In genomic region chr4:2241410-2242353, GRCh38 we compare ENCODE assay signal across 1 cellular context.
TF ChIP-seq lines count a peak whose summit lies in the region.

A gene with protein sequence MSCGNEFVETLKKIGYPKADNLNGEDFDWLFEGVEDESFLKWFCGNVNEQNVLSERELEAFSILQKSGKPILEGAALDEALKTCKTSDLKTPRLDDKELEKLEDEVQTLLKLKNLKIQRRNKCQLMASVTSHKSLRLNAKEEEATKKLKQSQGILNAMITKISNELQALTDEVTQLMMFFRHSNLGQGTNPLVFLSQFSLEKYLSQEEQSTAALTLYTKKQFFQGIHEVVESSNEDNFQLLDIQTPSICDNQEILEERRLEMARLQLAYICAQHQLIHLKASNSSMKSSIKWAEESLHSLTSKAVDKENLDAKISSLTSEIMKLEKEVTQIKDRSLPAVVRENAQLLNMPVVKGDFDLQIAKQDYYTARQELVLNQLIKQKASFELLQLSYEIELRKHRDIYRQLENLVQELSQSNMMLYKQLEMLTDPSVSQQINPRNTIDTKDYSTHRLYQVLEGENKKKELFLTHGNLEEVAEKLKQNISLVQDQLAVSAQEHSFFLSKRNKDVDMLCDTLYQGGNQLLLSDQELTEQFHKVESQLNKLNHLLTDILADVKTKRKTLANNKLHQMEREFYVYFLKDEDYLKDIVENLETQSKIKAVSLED (minus strand): TSS chr4:2242121. CDS start chr4:2240946, 1,175 bp downstream.
Gene POLN (minus strand): TSS chr4:2242121. CDS start chr4:2229231, 12,890 bp downstream.

TF ChIP-seq in H1, 55 proteins besides CTCF, POLR2A, EP300 and RAD21 (continued from another document):
- TF ChIP-seq TAF1 (IDR thresholded peaks at IDR 0.05; ENCODE audit: low read depth, low read length) (peak; percentile 36; the same call in 1 of the 2 replicates), SUZ12 (IDR thresholded peaks at IDR 0.05; ENCODE audit: low read length) (no peak), ASH2L (IDR thresholded peaks at IDR 0.05; ENCODE audit: low read length) (peak; percentile 37), SAP30 (IDR thresholded peaks at IDR 0.05; ENCODE audit: insufficient read depth, insufficient replicate concordance, low read length) (peak; percentile 16), SIN3A (conservative IDR thresholded peaks at IDR 0.05 in 1 of 2, IDR thresholded peaks at IDR 0.05 in 1 of 2; ENCODE audit: low read depth in 1 of 2, low read length in 2 of 2) (peak in 1 of 2 experiments; percentile 76; a peak in 2 of 4 replicates), HDAC2 (IDR thresholded peaks at IDR 0.05; ENCODE audit: borderline replicate concordance in 1 of 2, low read depth in 2 of 2, low read length in 2 of 2) (peak in 1 of 2 experiments; percentile 80; a peak in 1 of 4 replicates), YY1 (IDR thresholded peaks at IDR 0.05; ENCODE audit: low read depth, low read length) (no peak)
- TF ChIP-seq, protein P1, sequence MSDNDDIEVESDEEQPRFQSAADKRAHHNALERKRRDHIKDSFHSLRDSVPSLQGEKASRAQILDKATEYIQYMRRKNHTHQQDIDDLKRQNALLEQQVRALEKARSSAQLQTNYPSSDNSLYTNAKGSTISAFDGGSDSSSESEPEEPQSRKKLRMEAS (IDR thresholded peaks at IDR 0.05) = peak; percentile 59
- TF ChIP-seq, protein P2, sequence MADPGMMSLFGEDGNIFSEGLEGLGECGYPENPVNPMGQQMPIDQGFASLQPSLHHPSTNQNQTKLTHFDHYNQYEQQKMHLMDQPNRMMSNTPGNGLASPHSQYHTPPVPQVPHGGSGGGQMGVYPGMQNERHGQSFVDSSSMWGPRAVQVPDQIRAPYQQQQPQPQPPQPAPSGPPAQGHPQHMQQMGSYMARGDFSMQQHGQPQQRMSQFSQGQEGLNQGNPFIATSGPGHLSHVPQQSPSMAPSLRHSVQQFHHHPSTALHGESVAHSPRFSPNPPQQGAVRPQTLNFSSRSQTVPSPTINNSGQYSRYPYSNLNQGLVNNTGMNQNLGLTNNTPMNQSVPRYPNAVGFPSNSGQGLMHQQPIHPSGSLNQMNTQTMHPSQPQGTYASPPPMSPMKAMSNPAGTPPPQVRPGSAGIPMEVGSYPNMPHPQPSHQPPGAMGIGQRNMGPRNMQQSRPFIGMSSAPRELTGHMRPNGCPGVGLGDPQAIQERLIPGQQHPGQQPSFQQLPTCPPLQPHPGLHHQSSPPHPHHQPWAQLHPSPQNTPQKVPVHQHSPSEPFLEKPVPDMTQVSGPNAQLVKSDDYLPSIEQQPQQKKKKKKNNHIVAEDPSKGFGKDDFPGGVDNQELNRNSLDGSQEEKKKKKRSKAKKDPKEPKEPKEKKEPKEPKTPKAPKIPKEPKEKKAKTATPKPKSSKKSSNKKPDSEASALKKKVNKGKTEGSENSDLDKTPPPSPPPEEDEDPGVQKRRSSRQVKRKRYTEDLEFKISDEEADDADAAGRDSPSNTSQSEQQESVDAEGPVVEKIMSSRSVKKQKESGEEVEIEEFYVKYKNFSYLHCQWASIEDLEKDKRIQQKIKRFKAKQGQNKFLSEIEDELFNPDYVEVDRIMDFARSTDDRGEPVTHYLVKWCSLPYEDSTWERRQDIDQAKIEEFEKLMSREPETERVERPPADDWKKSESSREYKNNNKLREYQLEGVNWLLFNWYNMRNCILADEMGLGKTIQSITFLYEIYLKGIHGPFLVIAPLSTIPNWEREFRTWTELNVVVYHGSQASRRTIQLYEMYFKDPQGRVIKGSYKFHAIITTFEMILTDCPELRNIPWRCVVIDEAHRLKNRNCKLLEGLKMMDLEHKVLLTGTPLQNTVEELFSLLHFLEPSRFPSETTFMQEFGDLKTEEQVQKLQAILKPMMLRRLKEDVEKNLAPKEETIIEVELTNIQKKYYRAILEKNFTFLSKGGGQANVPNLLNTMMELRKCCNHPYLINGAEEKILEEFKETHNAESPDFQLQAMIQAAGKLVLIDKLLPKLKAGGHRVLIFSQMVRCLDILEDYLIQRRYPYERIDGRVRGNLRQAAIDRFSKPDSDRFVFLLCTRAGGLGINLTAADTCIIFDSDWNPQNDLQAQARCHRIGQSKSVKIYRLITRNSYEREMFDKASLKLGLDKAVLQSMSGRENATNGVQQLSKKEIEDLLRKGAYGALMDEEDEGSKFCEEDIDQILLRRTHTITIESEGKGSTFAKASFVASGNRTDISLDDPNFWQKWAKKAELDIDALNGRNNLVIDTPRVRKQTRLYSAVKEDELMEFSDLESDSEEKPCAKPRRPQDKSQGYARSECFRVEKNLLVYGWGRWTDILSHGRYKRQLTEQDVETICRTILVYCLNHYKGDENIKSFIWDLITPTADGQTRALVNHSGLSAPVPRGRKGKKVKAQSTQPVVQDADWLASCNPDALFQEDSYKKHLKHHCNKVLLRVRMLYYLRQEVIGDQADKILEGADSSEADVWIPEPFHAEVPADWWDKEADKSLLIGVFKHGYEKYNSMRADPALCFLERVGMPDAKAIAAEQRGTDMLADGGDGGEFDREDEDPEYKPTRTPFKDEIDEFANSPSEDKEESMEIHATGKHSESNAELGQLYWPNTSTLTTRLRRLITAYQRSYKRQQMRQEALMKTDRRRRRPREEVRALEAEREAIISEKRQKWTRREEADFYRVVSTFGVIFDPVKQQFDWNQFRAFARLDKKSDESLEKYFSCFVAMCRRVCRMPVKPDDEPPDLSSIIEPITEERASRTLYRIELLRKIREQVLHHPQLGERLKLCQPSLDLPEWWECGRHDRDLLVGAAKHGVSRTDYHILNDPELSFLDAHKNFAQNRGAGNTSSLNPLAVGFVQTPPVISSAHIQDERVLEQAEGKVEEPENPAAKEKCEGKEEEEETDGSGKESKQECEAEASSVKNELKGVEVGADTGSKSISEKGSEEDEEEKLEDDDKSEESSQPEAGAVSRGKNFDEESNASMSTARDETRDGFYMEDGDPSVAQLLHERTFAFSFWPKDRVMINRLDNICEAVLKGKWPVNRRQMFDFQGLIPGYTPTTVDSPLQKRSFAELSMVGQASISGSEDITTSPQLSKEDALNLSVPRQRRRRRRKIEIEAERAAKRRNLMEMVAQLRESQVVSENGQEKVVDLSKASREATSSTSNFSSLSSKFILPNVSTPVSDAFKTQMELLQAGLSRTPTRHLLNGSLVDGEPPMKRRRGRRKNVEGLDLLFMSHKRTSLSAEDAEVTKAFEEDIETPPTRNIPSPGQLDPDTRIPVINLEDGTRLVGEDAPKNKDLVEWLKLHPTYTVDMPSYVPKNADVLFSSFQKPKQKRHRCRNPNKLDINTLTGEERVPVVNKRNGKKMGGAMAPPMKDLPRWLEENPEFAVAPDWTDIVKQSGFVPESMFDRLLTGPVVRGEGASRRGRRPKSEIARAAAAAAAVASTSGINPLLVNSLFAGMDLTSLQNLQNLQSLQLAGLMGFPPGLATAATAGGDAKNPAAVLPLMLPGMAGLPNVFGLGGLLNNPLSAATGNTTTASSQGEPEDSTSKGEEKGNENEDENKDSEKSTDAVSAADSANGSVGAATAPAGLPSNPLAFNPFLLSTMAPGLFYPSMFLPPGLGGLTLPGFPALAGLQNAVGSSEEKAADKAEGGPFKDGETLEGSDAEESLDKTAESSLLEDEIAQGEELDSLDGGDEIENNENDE (IDR thresholded peaks at IDR 0.05; ENCODE audit: insufficient replicate concordance, low read length) = no peak
